Comparison of ENCODE assay signal across 9 cellular contexts in genomic region chrX:2499507-2499906, GRCh38. TPM values are rescaled to one million over a fixed set of nuclear protein-coding genes. Genes with fewer than 3 reads are reported as not detected.
A peak's percentile ranks its signal among the peaks of the same experiment; 100 is the strongest.
DNase-seq lines count a peak whose midpoint lies in the region; ATAC-seq and TF ChIP-seq lines count a peak whose summit lies in the region.
"Had no signal": no experiment of that assay in that cellular context is flagged by ENCODE, and none has a peak within 500 bp of the region (broad histone marks: within the 10 kb centered on the region; RNA-seq: fewer than 3 reads in every experiment).

No MANE protein-coding gene starts in this region.

- no peaks in the 10 kb centered on the region for H3K9me3 ChIP-seq in AG04450 (ENCODE audit: control insufficient read depth, insufficient read depth, low read length)

- ATAC-seq in natural killer cell (no peak), HG02884 (IDR thresholded peaks at IDR 0.05; ENCODE audit: unreplicated experiment) (no peak)

- TF ChIP-seq CTCF in AG04450 (IDR thresholded peaks at IDR 0.05; ENCODE audit: low read depth, low read length) (no peak), LNCaP clone FGC (IDR thresholded peaks at IDR 0.05; ENCODE audit: control insufficient read depth, extremely low read depth, insufficient read depth) (no peak), dorsolateral prefrontal cortex (IDR thresholded peaks at IDR 0.05 in 54 of 56, conservative IDR thresholded peaks at IDR 0.05 in 2 of 56; ENCODE audit: low read depth in 1 of 56, partially characterized antibody in 56 of 56) (no peak), natural killer cell (IDR thresholded peaks at IDR 0.05) (no peak)

- peak overlapping the region; percentile 80 to 89 for H3K27ac Mint-ChIP-seq in natural killer cell

- H3K4me3 ChIP-seq in AG04450 (ENCODE audit: low read depth, low read length) = peak overlapping the region; percentile 72
- H3K4me3 ChIP-seq in LNCaP clone FGC (ENCODE audit: low read depth, low read length) = peak overlapping the region; percentile 79
- peak overlapping the region in 58 of 59 donors; percentile 54 to 88 (median 76) for H3K4me3 ChIP-seq in dorsolateral prefrontal cortex

- CTCF ChIA-PET in AG04450 (lab: Charles Lee) = no interaction called here

- intact Hi-C loops in dorsolateral prefrontal cortex (cut with DNase I) (loop anchor here in 1 of 2 donors (5.0 kb wide), 1 partner anchor 93 kb away; no protein-coding TSS in a partner anchor), natural killer cell (cut with micrococcal nuclease) (no loop called here)

- H3K27ac ChIP-seq in AG04450 (ENCODE audit: low read depth, low read length) (peak overlapping the region; percentile 61), dorsolateral prefrontal cortex (peak overlapping the region in 58 of 59 donors; percentile 13 to 94 (median 79))

- H3K4me3 Mint-ChIP-seq in natural killer cell = peak overlapping the region; percentile 81

- no peaks in the 10 kb centered on the region for H3K36me3 Mint-ChIP-seq in natural killer cell

- H3K4me1 Mint-ChIP-seq in natural killer cell = peaks cover 16 to 37% of the 10 kb centered on the region in 2 donors

- POLR2A ChIA-PET in AG04450 (lab: Yijun Ruan, JAX) = no interaction called here

- no peaks in the 10 kb centered on the region for H3K27me3 Mint-ChIP-seq in natural killer cell (ENCODE audit: low read depth in 2 of 2)

- no peaks in the 10 kb centered on the region for H3K27me3 ChIP-seq in AG04450 (ENCODE audit: control insufficient read depth, insufficient read depth, low read length)
- no peaks in the 10 kb centered on the region for H3K27me3 ChIP-seq in dorsolateral prefrontal cortex

- H3K9me3 Mint-ChIP-seq in natural killer cell = no peaks in the 10 kb centered on the region

- DNase-seq in AG04450 (ENCODE audit: low read depth, low spot score) = no peak
- DNase-seq in LNCaP clone FGC (ENCODE audit: low read depth) = no peak
- DNase-seq in dorsolateral prefrontal cortex = peak in 2 of 10 donors; percentile 10
- no peak for DNase-seq in natural killer cell
- DNase-seq in NCI-H1694 (lab: John Stamatoyannopoulos, UW) = no peak
- DNase-seq in Kasumi-1 (lab: John Stamatoyannopoulos, UW) = no peak
- DNase-seq in NCI-H1092 (lab: John Stamatoyannopoulos, UW) = no peak
- DNase-seq: NCI-H446 treated with DMSO at 0.1 percent for 48 hours had no signal

RNA-seq across cellular contexts. Expression of gene DHRSX, which starts 1.3 kb away (rescaled TPM):
- polyA plus RNA-seq in AG04450 (2011; rRNA removed) = 43.2 and 47.9 TPM in 2 replicates
- 29.2 and 46.6 TPM in 2 replicates for polyA minus RNA-seq in AG04450 (2011; rRNA and poly(A)+ RNA removed)
- 10 to 100 TPM; 11.6 to 43.5 (median 19.3) TPM for total RNA-seq in dorsolateral prefrontal cortex
- total RNA-seq in natural killer cell = 10 to 100 TPM; 21.5 to 26.1 (median 22.9) TPM

RNA-seq across cellular contexts. Expression of gene ZBED1, which starts 1.3 kb away (rescaled TPM):
- polyA plus RNA-seq in AG04450 (2011; rRNA removed) = 23.0 and 25.6 TPM in 2 replicates
- 19.9 and 23.5 TPM in 2 replicates for polyA minus RNA-seq in AG04450 (2011; rRNA and poly(A)+ RNA removed)
- 10 to 100 TPM; 18.2 to 62.4 (median 29.9) TPM for total RNA-seq in dorsolateral prefrontal cortex
- 10 to 100 TPM; 30.5 to 36.3 (median 33.8) TPM for total RNA-seq in natural killer cell
